Comparison of ENCODE assay signal across 8 cellular contexts in genomic region chr5:81506900-81507588, GRCh38.
DNase-seq lines count a peak whose midpoint lies in the region; TF ChIP-seq lines count a peak whose summit lies in the region.

No MANE protein-coding gene starts in this region.

- H3K9me2 ChIP-seq in Loucy (replicated peaks; ENCODE audit: low read depth, low read length), result no peaks in the 10 kb centered on the region

- H3K9ac ChIP-seq in Loucy (ENCODE audit: low read depth, low read length, poor library complexity, severe bottlenecking), result peak overlapping the region; percentile 6

- in situ Hi-C loops in brain microvascular endothelial cell (cut with HindIII; ENCODE audit: low pct_ligation_motif_present, low sequenced_read_pairs), result no loop called here

- no peak overlapping the region for H3K27ac Mint-ChIP-seq in HFFc6

- peaks cover 7% of the 10 kb centered on the region for H3K36me3 Mint-ChIP-seq in HFFc6 (ENCODE audit: low read depth)

- peaks cover 46% of the 10 kb centered on the region for H3K79me2 ChIP-seq in Loucy (ENCODE audit: insufficient read depth, low read length)

- H2AFZ ChIP-seq in Loucy (ENCODE audit: low read length), result no peak overlapping the region

- 0 out of 2 replicates have a peak, but pooled peaks cover 7% of the 10 kb centered on the region for H3F3A ChIP-seq in Loucy (ENCODE audit: low read depth)

- peak; percentile 93 for TF ChIP-seq CTCF in AG09319 (IDR thresholded peaks at IDR 0.05; ENCODE audit: low read depth, low read length)
- TF ChIP-seq CTCF in GM12873 (IDR thresholded peaks at IDR 0.05; ENCODE audit: insufficient read depth, low read depth, low read length, missing control alignments), result peak; percentile 83
- TF ChIP-seq CTCF in HFFc6 (IDR thresholded peaks at IDR 0.05), result peak; percentile 91
- peak; percentile 96 for TF ChIP-seq CTCF in Loucy (conservative IDR thresholded peaks at IDR 0.05; ENCODE audit: low read length)
- peak; percentile 92 for TF ChIP-seq CTCF in brain microvascular endothelial cell (IDR thresholded peaks at IDR 0.05; ENCODE audit: low read depth, low read length, missing control alignments)

- no peaks in the 10 kb centered on the region for H3K9me3 Mint-ChIP-seq in HFFc6

- H3K27me3 ChIP-seq in Loucy (ENCODE audit: insufficient read depth, low read length, poor library complexity, severe bottlenecking) (no peaks in the 10 kb centered on the region), brain microvascular endothelial cell (replicated peaks) (no peaks in the 10 kb centered on the region)

- peaks cover 4% of the 10 kb centered on the region for H4K20me1 ChIP-seq in Loucy (ENCODE audit: insufficient read depth, low read length, poor library complexity, severe bottlenecking)

- H3K9me3 ChIP-seq in Loucy (ENCODE audit: insufficient read depth, low read depth, low read length), result no peaks in the 10 kb centered on the region

- H3K27ac ChIP-seq in brain microvascular endothelial cell, result no peak overlapping the region

- H3K27me3 Mint-ChIP-seq in HFFc6 (ENCODE audit: insufficient read depth), result peaks cover 2% of the 10 kb centered on the region; the same call in 1 of the 2 replicates

- peaks cover 19% of the 10 kb centered on the region for H3K36me3 ChIP-seq in Loucy (ENCODE audit: insufficient read depth, low read length)
- no peaks in the 10 kb centered on the region for H3K36me3 ChIP-seq in brain microvascular endothelial cell (replicated peaks)

- H3K4me3 ChIP-seq in Loucy (ENCODE audit: low read length, poor library complexity, severe bottlenecking) (no peak overlapping the region), brain microvascular endothelial cell (ENCODE audit: low read depth, low read length) (no peak overlapping the region)

- peak overlapping the region; percentile 69 for H3K4me2 ChIP-seq in Loucy (ENCODE audit: low read depth, low read length, poor library complexity, severe bottlenecking)

- H3K4me1 ChIP-seq in Loucy (ENCODE audit: insufficient read depth, low read length, poor library complexity, severe bottlenecking), result peaks cover 58% of the 10 kb centered on the region

- peaks cover 11% of the 10 kb centered on the region; the same call in 1 of the 2 replicates for H3K4me1 Mint-ChIP-seq in HFFc6 (ENCODE audit: low read depth)

- H3K4me3 Mint-ChIP-seq in HFFc6, result no peak overlapping the region

- DNase-seq in AG09319 (ENCODE audit: extremely low read depth, low read depth) (peak; percentile 75), HFFc6 (peak; percentile 87), RPMI8226 (peak; percentile 84), brain microvascular endothelial cell (peak; percentile 87), iPS-NIHi11 (ENCODE audit: low spot score) (peak; percentile 69)
- peak; percentile 23 for DNase-seq in stimulated activated CD4-positive, alpha-beta T cell treated with anti-CD3 and anti-CD28 coated beads, Interleukin-4, amount 100 ng/mL, for 24 hours

Comparison
In these comparisons a context has a peak if more than half of its experiments do, and no peak if none do; other contexts are left out.
1. DNase-seq: peak in every context shown above with its lines; median percentile 87 in HFFc6; 87 in brain microvascular endothelial cell; 84 in RPMI8226; 75 in AG09319; 69 in iPS-NIHi11; 23 in stimulated activated CD4-positive, alpha-beta T cell treated with anti-CD3 and anti-CD28 coated beads, Interleukin-4, amount 100 ng/mL, for 24 hours.